18 cellular contexts compared by ENCODE assay signal in genomic region chr12:11136075-11136474, GRCh38. TPM values are rescaled to one million over a fixed set of nuclear protein-coding genes. Genes with fewer than 3 reads are reported as not detected.
DNase-seq lines count a peak whose midpoint lies in the region; ATAC-seq lines count a peak whose summit lies in the region.
"Had no signal": no experiment of that assay in that cellular context is flagged by ENCODE, and none has a peak within 500 bp of the region (broad histone marks: within the 10 kb centered on the region; RNA-seq: fewer than 3 reads in every experiment).

No MANE protein-coding gene starts in this region.

- CTCF ChIA-PET in T-cell (lab: Charles Lee) = no interaction called here

- POLR2A ChIA-PET in T-cell (lab: Charles Lee) = no interaction called here

- H3K27ac Mint-ChIP-seq in stimulated activated memory B cell treated with anti-CD40 and anti-IgM and Interleukin-4, amounts not matched to agents 10 μg/mL and 1 μg/mL and 100 μg/mL, for 72 hours = no peak overlapping the region
- no peak overlapping the region for H3K27ac Mint-ChIP-seq in T-cell
- H3K27ac Mint-ChIP-seq: H9 had no signal

- peaks cover 1% of the 10 kb centered on the region for H3K9me3 Mint-ChIP-seq in stimulated activated memory B cell treated with anti-CD40 and anti-IgM and Interleukin-4, amounts not matched to agents 10 μg/mL and 1 μg/mL and 100 μg/mL, for 72 hours
- H3K9me3 Mint-ChIP-seq in T-cell = no peaks in the 10 kb centered on the region
- H3K9me3 Mint-ChIP-seq: H9 had no signal

- ATAC-seq in GM21390 (IDR thresholded peaks at IDR 0.05; ENCODE audit: unreplicated experiment) = peak; percentile 45
- peak; percentile 46 for ATAC-seq in HG03354 (IDR thresholded peaks at IDR 0.05; ENCODE audit: poor library complexity, severe bottlenecking, unreplicated experiment)
- ATAC-seq in stimulated activated memory B cell treated with anti-CD40 and anti-IgM and Interleukin-4, amounts not matched to agents 10 μg/mL and 1 μg/mL and 100 μg/mL, for 72 hours = peak; percentile 56
- no peak for ATAC-seq in T-cell (replicated peaks in 1 of 4)

- H3K36me3 Mint-ChIP-seq in stimulated activated memory B cell treated with anti-CD40 and anti-IgM and Interleukin-4, amounts not matched to agents 10 μg/mL and 1 μg/mL and 100 μg/mL, for 72 hours = peaks cover 49% of the 10 kb centered on the region
- H3K36me3 Mint-ChIP-seq in T-cell = peaks cover 26% of the 10 kb centered on the region

- no peaks in the 10 kb centered on the region for H3K27me3 Mint-ChIP-seq in stimulated activated memory B cell treated with anti-CD40 and anti-IgM and Interleukin-4, amounts not matched to agents 10 μg/mL and 1 μg/mL and 100 μg/mL, for 72 hours
- H3K27me3 Mint-ChIP-seq in T-cell = no peaks in the 10 kb centered on the region

- DNase-seq in SIG-M5 treated with dmso at 0.1 percent for 504 hours (lab: John Stamatoyannopoulos, UW; ENCODE audit: unreplicated experiment) (peak; percentile 0), SIG-M5 (lab: John Stamatoyannopoulos, UW) (no peak), amygdala (lab: John Stamatoyannopoulos, UW) (no peak), NCI-H510A treated with DMSO at 0.1 percent for 48 hours (lab: John Stamatoyannopoulos, UW) (no peak), T-cell (no peak)
- DNase-seq: 8988T, DMS 273 treated with DMSO at 0.1 percent for 48 hours, H9, KG1, NCI-H187 treated with DMSO at 0.1 percent for 48 hours, NCI-H446 treated with DMSO at 0.1 percent for 48 hours, NCI-H774, SJCRH30 had no signal

- H3K4me1 Mint-ChIP-seq in stimulated activated memory B cell treated with anti-CD40 and anti-IgM and Interleukin-4, amounts not matched to agents 10 μg/mL and 1 μg/mL and 100 μg/mL, for 72 hours = peaks cover 20% of the 10 kb centered on the region
- peaks cover 44 to 49% (median 44%) of the 10 kb centered on the region in 3 donors for H3K4me1 Mint-ChIP-seq in T-cell
- H3K4me1 Mint-ChIP-seq: H9 had no signal

- H3K4me3 Mint-ChIP-seq in stimulated activated memory B cell treated with anti-CD40 and anti-IgM and Interleukin-4, amounts not matched to agents 10 μg/mL and 1 μg/mL and 100 μg/mL, for 72 hours = no peak overlapping the region
- H3K4me3 Mint-ChIP-seq in T-cell = no peak overlapping the region
- H3K4me3 Mint-ChIP-seq: H9 had no signal

RNA-seq across cellular contexts. Expression of gene TAS2R30, which starts 1.6 kb away (rescaled TPM):
- 1 to 10 TPM; 2.3 to 8.5 (median 3.3) TPM for total RNA-seq in T-cell

RNA-seq across cellular contexts. Expression of gene SMIM10L1, which starts 34.9 kb away (rescaled TPM):
- 10 to 100 TPM in 1 of 5 donors, 1 to 10 TPM in 4; 8.8 to 10.2 (median 9.7) TPM for total RNA-seq in T-cell

RNA-seq across cellular contexts. Expression of gene TAS2R43, which starts 44.0 kb away (rescaled TPM):
- 1 to 10 TPM in 4 of 5 donors, under 1 TPM in 1; 0.35 to 5.2 (median 1.8) TPM for total RNA-seq in T-cell
- total RNA-seq: MCF 10A had no signal

RNA-seq across cellular contexts. Expression of gene TAS2R42, which starts 50.7 kb away (rescaled TPM):
- not detected for total RNA-seq in T-cell
- total RNA-seq: Daoy, H9, MCF 10A, SJCRH30 had no signal

Comparison
In these comparisons a context has a peak if more than half of its experiments do, and no peak if none do; other contexts are left out.
1. ATAC-seq: peak in GM21390 (single experiment), HG03354 (single experiment) and stimulated activated memory B cell treated with anti-CD40 and anti-IgM and Interleukin-4, amounts not matched to agents 10 μg/mL and 1 μg/mL and 100 μg/mL, for 72 hours (single experiment); none in T-cell (0 of 4).